In genomic region chr3:49171119-49171774, GRCh38 we compare ENCODE assay signal across 8 cellular contexts. TPM values are rescaled to one million over a fixed set of nuclear protein-coding genes. Genes with fewer than 3 reads are reported as not detected.
A peak's percentile ranks its signal among the peaks of the same experiment; 100 is the strongest.
DNase-seq lines count a peak whose midpoint lies in the region; ATAC-seq, FAIRE-seq and TF ChIP-seq lines count a peak whose summit lies in the region.

TSS of gene KLHDC8B (plus strand) at chr3:49171598. CDS start at chr3:49172770, 1,172 bp downstream.

- no peaks in the 10 kb centered on the region; a peak in 1 of 5 replicates for H3K27me3 ChIP-seq in HepG2 (ENCODE audit: control insufficient read depth in 1 of 2, insufficient read depth in 2 of 2, low read length in 2 of 2)

- CTCF ChIA-PET in HepG2 (lab: Yijun Ruan, JAX; ENCODE audit: low intra/inter-chr PET ratio, low total read pairs) = interaction anchor here (1.2 to 1.5 kb wide), 2 partner anchors 169 to 278 kb away, joined by 4 to 5 read pairs; partner anchors contain the start of gene USP4

- intact Hi-C loops in HepG2 (cut with micrococcal nuclease; ENCODE audit: unreplicated experiment) = no loop called here

- DNase-seq in DMS79 treated with DMSO at 0.1 percent for 48 hours (lab: John Stamatoyannopoulos, UW) (peak; percentile 53), NCI-H345 treated with DMSO at 0.1 percent for 48 hours (lab: John Stamatoyannopoulos, UW; ENCODE audit: unreplicated experiment) (peak; percentile 48), dermis blood vessel endothelial cell (peak; percentile 91), HepG2 (ENCODE audit: low spot score) (peak; percentile 82), HPDE6-E6E7 (ENCODE audit: extremely low spot score) (no peak)
- DNase-seq in activated CD4-positive, alpha-beta T cell treated with anti-CD3 and anti-CD28 coated beads, Interleukin-2, amount 50 U/mL, for 4 hours = peak; percentile 75
- peak; percentile 89 to 91 for DNase-seq in stimulated activated CD4-positive, alpha-beta T cell treated with anti-CD3 and anti-CD28 coated beads, Interleukin-2, amount 100 ng/mL, for 24 hours

- H3K4me2 ChIP-seq in HepG2 (ENCODE audit: low read depth, low read length) = peak within 1 kb of the TSS; percentile 96

- no peaks in the 10 kb centered on the region for H3K79me2 ChIP-seq in HepG2 (ENCODE audit: insufficient read depth, low read length)

- peaks cover 0 to 1% of the 10 kb centered on the region in 2 experiments; a peak in 1 of 5 replicates for H3K36me3 ChIP-seq in HepG2 (replicated peaks in 1 of 2; ENCODE audit: control insufficient read depth in 1 of 2, insufficient read depth in 2 of 2, low read length in 2 of 2)

- ATAC-seq in HG02642 (IDR thresholded peaks at IDR 0.05; ENCODE audit: poor library complexity, unreplicated experiment) (peak; percentile 61), HepG2 (peak; percentile 82)

- no peak for TF ChIP-seq POLR2A in HepG2 (IDR thresholded peaks at IDR 0.05; ENCODE audit: insufficient read depth in 1 of 2, low read depth in 2 of 2, low read length in 2 of 2)

- POLR2A ChIA-PET in HepG2 (lab: Yijun Ruan, JAX) = interaction anchor here (0.5 to 2.4 kb wide), 16 partner anchors 11 to 258 kb away, joined by 3 to 19 read pairs (median 4); partner anchors contain the start of genes IMPDH2, LAMB2, NDUFAF3 and NICN1

- H3K9me3 ChIP-seq in HepG2 (ENCODE audit: low read length) = no peaks in the 10 kb centered on the region

- peak within 1 kb of the TSS; percentile 80 to 89 (median 80) for H3K4me3 ChIP-seq in HepG2 (replicated peaks in 1 of 3; ENCODE audit: insufficient read depth in 1 of 3, low read depth in 2 of 3, low read length in 3 of 3)

- TF ChIP-seq CTCF in HepG2 (CRISPR knock-in tag; IDR thresholded peaks at IDR 0.05) = peak; percentile 93

- in situ Hi-C loops in HepG2 (cut with HindIII; ENCODE audit: extremely low pct_ligation_motif_present, low pct_unique_long_range_greater_than_20kb) = loop anchor here (25.0 kb wide), 1 partner anchor 266 kb away; the partner anchor contains the start of gene NICN1

- peaks cover 60% of the 10 kb centered on the region for H3K4me1 ChIP-seq in HepG2 (ENCODE audit: insufficient read depth, low read length)

- peak; percentile 90 for TF ChIP-seq RAD21 in HepG2 (CRISPR knock-in tag; IDR thresholded peaks at IDR 0.05)

- BruUV-seq in HepG2 (replicated peaks; lab: Mats Ljungman, UMichigan) = no TSS peak

- WGBS in HepG2 (ENCODE audit: low lambda C conversion rate) = 2% methylated on average over 10 of the region's 57 CpGs

- peak within 1 kb of the TSS; percentile 81 for H3K9ac ChIP-seq in HepG2 (ENCODE audit: insufficient read depth, low read depth, low read length)

- H2AFZ ChIP-seq in HepG2 (ENCODE audit: low read length) = peak within 1 kb of the TSS; percentile 32

- no peaks in the 10 kb centered on the region for H4K20me1 ChIP-seq in HepG2 (ENCODE audit: insufficient read depth, low read length)

- peak; percentile 36 for FAIRE-seq in HepG2 (lab: Jason Lieb, UNC)

- TF ChIP-seq EP300 in HepG2 (IDR thresholded peaks at IDR 0.05; ENCODE audit: low read depth in 2 of 2, low read length in 2 of 2) = no peak
- peak; percentile 22; the same call in 1 of the 2 replicates for TF ChIP-seq EP300 in HepG2 (CRISPR knock-in tag; IDR thresholded peaks at IDR 0.05; ENCODE audit: borderline replicate concordance)

- peak within 1 kb of the TSS; percentile 60 for H3K27ac ChIP-seq in HepG2 (ENCODE audit: extremely low read length, insufficient read depth, low read length)

TF ChIP-seq in HepG2, 621 proteins besides CTCF, POLR2A, EP300 and RAD21 (continues in another document):
- TF ChIP-seq ZIK1 (CRISPR knock-in tag; IDR thresholded peaks at IDR 0.05; ENCODE audit: borderline replicate concordance, low read depth) (peak; percentile 67; the same call in 1 of the 2 replicates), HNRNPK (IDR thresholded peaks at IDR 0.05; ENCODE audit: low read depth, low read length, poor library complexity, severe bottlenecking) (peak; percentile 33), RNF2 (conservative IDR thresholded peaks at IDR 0.05; ENCODE audit: low read depth) (0 out of 2 replicates have a peak, but pooled peaks have one; percentile 44), KAT8 (CRISPR knock-in tag; IDR thresholded peaks at IDR 0.05) (peak; percentile 74), RFX5 (IDR thresholded peaks at IDR 0.05; ENCODE audit: low read depth, low read length) (no peak), ZNF441 (CRISPR knock-in tag; IDR thresholded peaks at IDR 0.05; ENCODE audit: borderline replicate concordance) (peak; percentile 80), ZNF839 (CRISPR knock-in tag; IDR thresholded peaks at IDR 0.05; ENCODE audit: borderline replicate concordance) (peak; percentile 51; the same call in 1 of the 2 replicates), MNT (IDR thresholded peaks at IDR 0.05) (peak; percentile 22; the same call in 1 of the 2 replicates), ZNF354B (CRISPR knock-in tag; IDR thresholded peaks at IDR 0.05) (no peak), ZNF879 (CRISPR knock-in tag; IDR thresholded peaks at IDR 0.05) (no peak), SPEN (CRISPR knock-in tag; IDR thresholded peaks at IDR 0.05; ENCODE audit: low read depth) (peak; percentile 72; the same call in 1 of the 2 replicates), ZNF546 (CRISPR knock-in tag; conservative IDR thresholded peaks at IDR 0.05) (0 out of 2 replicates have a peak, but pooled peaks have one; percentile 49), MEF2D (CRISPR knock-in tag; IDR thresholded peaks at IDR 0.05) (peak; percentile 49; the same call in 1 of the 2 replicates), ZNF274 (CRISPR knock-in tag; IDR thresholded peaks at IDR 0.05) (no peak; the same call in 1 of the 2 replicates), BHLHE40 (IDR thresholded peaks at IDR 0.05; ENCODE audit: low read length) (peak; percentile 64)
- TF ChIP-seq, protein P1, sequence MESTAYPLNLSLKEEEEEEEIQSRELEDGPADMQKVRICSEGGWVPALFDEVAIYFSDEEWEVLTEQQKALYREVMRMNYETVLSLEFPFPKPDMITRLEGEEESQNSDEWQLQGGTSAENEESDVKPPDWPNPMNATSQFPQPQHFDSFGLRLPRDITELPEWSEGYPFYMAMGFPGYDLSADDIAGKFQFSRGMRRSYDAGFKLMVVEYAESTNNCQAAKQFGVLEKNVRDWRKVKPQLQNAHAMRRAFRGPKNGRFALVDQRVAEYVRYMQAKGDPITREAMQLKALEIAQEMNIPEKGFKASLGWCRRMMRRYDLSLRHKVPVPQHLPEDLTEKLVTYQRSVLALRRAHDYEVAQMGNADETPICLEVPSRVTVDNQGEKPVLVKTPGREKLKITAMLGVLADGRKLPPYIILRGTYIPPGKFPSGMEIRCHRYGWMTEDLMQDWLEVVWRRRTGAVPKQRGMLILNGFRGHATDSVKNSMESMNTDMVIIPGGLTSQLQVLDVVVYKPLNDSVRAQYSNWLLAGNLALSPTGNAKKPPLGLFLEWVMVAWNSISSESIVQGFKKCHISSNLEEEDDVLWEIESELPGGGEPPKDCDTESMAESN (CRISPR knock-in tag; conservative IDR thresholded peaks at IDR 0.05) = peak; percentile 61
- TF ChIP-seq, protein P2, sequence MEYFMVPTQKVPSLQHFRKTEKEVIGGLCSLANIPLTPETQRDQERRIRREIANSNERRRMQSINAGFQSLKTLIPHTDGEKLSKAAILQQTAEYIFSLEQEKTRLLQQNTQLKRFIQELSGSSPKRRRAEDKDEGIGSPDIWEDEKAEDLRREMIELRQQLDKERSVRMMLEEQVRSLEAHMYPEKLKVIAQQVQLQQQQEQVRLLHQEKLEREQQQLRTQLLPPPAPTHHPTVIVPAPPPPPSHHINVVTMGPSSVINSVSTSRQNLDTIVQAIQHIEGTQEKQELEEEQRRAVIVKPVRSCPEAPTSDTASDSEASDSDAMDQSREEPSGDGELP (IDR thresholded peaks at IDR 0.05; ENCODE audit: borderline replicate concordance, low read depth) = peak; percentile 78; the same call in 1 of the 2 replicates

RNA-seq across cellular contexts. Expression of gene KLHDC8B, which starts in this region (rescaled TPM):
- total RNA-seq in dermis blood vessel endothelial cell = 76.8 and 90.4 TPM in 2 replicates
- total RNA-seq in HepG2 (2016; rRNA removed; fragmentation: Illumina TruSeq; extraction: Trizol) = 17.2 and 17.7 TPM in 2 replicates
- 5.3 and 6.0 TPM in 2 replicates for total RNA-seq in HepG2 (2016; cell fraction: cytosol; rRNA removed; fragmentation: Illumina TruSeq; extraction: Trizol; ENCODE audit: low read depth)
- total RNA-seq in HepG2 (2016; cell fraction: insoluble cytoplasmic fraction; rRNA removed; fragmentation: Illumina TruSeq; extraction: Trizol) = 18.2 and 18.3 TPM in 2 replicates
- total RNA-seq in HepG2 (2016; cell fraction: membrane; rRNA removed; fragmentation: Illumina TruSeq; extraction: Trizol) = 12.5 and 13.9 TPM in 2 replicates
- 9.8 and 11.3 TPM in 2 replicates for total RNA-seq in HepG2 (2016; cell fraction: nucleus; rRNA removed; fragmentation: Illumina TruSeq; extraction: Trizol)
- polyA plus RNA-seq in HepG2 (2011; rRNA removed) = 17.8 and 25.3 TPM in 2 replicates
- 22.1 and 25.8 TPM in 2 replicates for polyA plus RNA-seq in HepG2 (2011; cell fraction: cytosol; rRNA removed)
- polyA plus RNA-seq in HepG2 (2011; cell fraction: nucleus; rRNA removed) = 23.7 and 30.7 TPM in 2 replicates
- polyA plus RNA-seq in HepG2 (2012) = 10.3 and 15.5 TPM in 2 replicates
- 3.5 and 4.4 TPM in 2 replicates for polyA plus RNA-seq in HepG2 (2016; cell fraction: cytosol; fragmentation: Illumina TruSeq; extraction: Trizol; ENCODE audit: low read depth)
- polyA plus RNA-seq in HepG2 (2016; cell fraction: insoluble cytoplasmic fraction; fragmentation: Illumina TruSeq; extraction: Trizol; ENCODE audit: low read depth) = 15.1 and 17.0 TPM in 2 replicates
- polyA plus RNA-seq in HepG2 (2016; cell fraction: membrane; fragmentation: Illumina TruSeq; extraction: Trizol; ENCODE audit: low read depth) = 8.7 and 9.4 TPM in 2 replicates
- 19.1 and 19.7 TPM in 2 replicates for polyA plus RNA-seq in HepG2 (2016; cell fraction: nucleus; fragmentation: Illumina TruSeq; extraction: Trizol; ENCODE audit: insufficient read depth, low read depth)
- 1.0 and 28.1 TPM in 2 replicates for polyA minus RNA-seq in HepG2 (2011; rRNA and poly(A)+ RNA removed; ENCODE audit: low replicate concordance)
- 8.4 and 13.7 TPM in 2 replicates for polyA minus RNA-seq in HepG2 (2011; cell fraction: cytosol; rRNA and poly(A)+ RNA removed)
- 9.1 and 15.0 TPM in 2 replicates for polyA minus RNA-seq in HepG2 (2011; cell fraction: nucleus; rRNA and poly(A)+ RNA removed)
